ENCODE assay signal across 11 cellular contexts in genomic region chr5:171308453-171309275, GRCh38. TPM values are rescaled to one million over a fixed set of nuclear protein-coding genes. Genes with fewer than 3 reads are reported as not detected.
A peak's percentile ranks its signal among the peaks of the same experiment; 100 is the strongest.
DNase-seq lines count a peak whose midpoint lies in the region; ATAC-seq, FAIRE-seq and TF ChIP-seq lines count a peak whose summit lies in the region.
"Had no signal": no experiment of that assay in that cellular context is flagged by ENCODE, and none has a peak within 500 bp of the region (broad histone marks: within the 10 kb centered on the region; RNA-seq: fewer than 3 reads in every experiment).

TLX3 (plus strand) TSS chr5:171309248; CDS start chr5:171309366, 118 bp downstream.

- peak; percentile 77 for FAIRE-seq in HTR-8/SVneo (lab: Jason Lieb, UNC)

- peak; percentile 92 for ATAC-seq in SK-N-SH treated with all-trans-retinoic acid at 6 μM for 48 hours
- no peak for ATAC-seq in HG02678 (IDR thresholded peaks at IDR 0.05; ENCODE audit: unreplicated experiment)

- DNase-seq in COLO668 (lab: John Stamatoyannopoulos, UW; ENCODE audit: unreplicated experiment) = peak; percentile 67
- peak; percentile 93 for DNase-seq in HTR-8/SVneo (ENCODE audit: insufficient read length, low spot score)
- DNase-seq in islet precursor cell = peak; percentile 84
- no peak for DNase-seq in mesenteric fat pad (ENCODE audit: low spot score)
- no peak for DNase-seq in stimulated activated naive CD4-positive, alpha-beta T cell (lab: John Stamatoyannopoulos, UW)
- no peak for DNase-seq in MV-4-11 (lab: John Stamatoyannopoulos, UW)
- DNase-seq: T1000 had no signal

TF ChIP-seq in SK-N-SH treated with all-trans-retinoic acid at 6 μM for 48 hours, 23 proteins besides CTCF, POLR2A, EP300 and RAD21:
- no peak for TF ChIP-seq ZNF8 (CRISPR knock-in tag; IDR thresholded peaks at IDR 0.05)
- TF ChIP-seq CREB5 (CRISPR knock-in tag; IDR thresholded peaks at IDR 0.05; ENCODE audit: low read depth) = no peak
- no peak for TF ChIP-seq ESRRG (CRISPR knock-in tag; IDR thresholded peaks at IDR 0.05)
- no peak for TF ChIP-seq GLIS3 (CRISPR knock-in tag; IDR thresholded peaks at IDR 0.05)
- no peak for TF ChIP-seq CSRNP3 (CRISPR knock-in tag; IDR thresholded peaks at IDR 0.05)
- TF ChIP-seq ZNF70 (CRISPR knock-in tag; IDR thresholded peaks at IDR 0.05) = no peak

RNA-seq across cellular contexts. Expression of gene TLX3, which starts in this region (rescaled TPM):
- total RNA-seq in mesenteric fat pad = not detected
- total RNA-seq: ascending aorta, prostate gland had no signal

Comparison
In these comparisons a context has a peak if more than half of its experiments do, and no peak if none do; other contexts are left out.
1. DNase-seq: peak in COLO668 (single experiment), HTR-8/SVneo (single experiment) and islet precursor cell (single experiment); none in mesenteric fat pad (single experiment), stimulated activated naive CD4-positive, alpha-beta T cell (0 of 6) and MV-4-11 (single experiment).